In the genomic region with DNA sequence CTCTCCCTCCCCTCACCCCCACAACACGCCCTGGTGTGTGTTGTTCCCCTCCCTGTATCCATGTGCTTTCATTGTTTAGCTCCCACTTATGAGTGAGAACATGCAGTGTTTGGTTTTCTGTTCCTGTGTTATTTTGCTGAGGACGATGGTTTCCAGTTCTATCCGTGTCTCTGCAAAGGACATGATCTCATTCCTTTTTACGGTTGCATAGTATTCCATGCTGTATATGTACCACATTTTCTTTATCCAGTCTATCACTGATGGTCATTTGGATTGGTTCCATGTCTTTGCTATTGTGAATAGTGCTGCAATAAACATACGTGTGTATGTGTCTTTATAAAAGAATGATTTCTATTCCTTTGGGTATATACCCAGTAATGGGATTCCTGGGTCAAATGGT, we compare ENCODE assay signal across 9 cellular contexts. TPM values are rescaled to one million over a fixed set of nuclear protein-coding genes. Genes with fewer than 3 reads are reported as not detected.
DNase-seq lines count a peak whose midpoint lies in the region; ATAC-seq, FAIRE-seq and TF ChIP-seq lines count a peak whose summit lies in the region.
"Not testable (repeated sequence)": the region's sequence is repeated elsewhere in the genome, so short reads cannot be mapped to it uniquely, and the experiment has no call there.
"Had no signal": no experiment of that assay in that cellular context is flagged by ENCODE, and none has a peak within 500 bp of the region (broad histone marks: within the 10 kb centered on the region; RNA-seq: fewer than 3 reads in every experiment).

No MANE protein-coding gene starts in this region.

- H3K27ac Mint-ChIP-seq in neural crest cell (ENCODE audit: unreplicated experiment), result not testable (repeated sequence)

- POLR2A ChIA-PET in HEK293 (lab: Yijun Ruan, JAX); K562 (lab: Yijun Ruan, JAX): not testable (repeated sequence)

- 38% methylated on average over 5 of the region's 5 CpGs for WGBS in K562 (ENCODE audit: insufficient coverage, low coverage, missing lambda C conversion rate)

- not testable (repeated sequence) for H3K9ac ChIP-seq in K562 (ENCODE audit: insufficient read depth in 1 of 2, low read depth in 2 of 2, low read length in 2 of 2)

- not testable (repeated sequence) for TF ChIP-seq EP300 in K562 (IDR thresholded peaks at IDR 0.05; ENCODE audit: low read length)

- H4K20me1 ChIP-seq in K562 (replicated peaks; ENCODE audit: control insufficient read depth, insufficient read depth, low read length), result not testable (repeated sequence)

- ATAC-seq in K562, result not testable (repeated sequence)
- peak; percentile 18 for ATAC-seq in Right ventricle myocardium inferior

- TF ChIP-seq RAD21 in K562 (CRISPR knock-in tag; conservative IDR thresholded peaks at IDR 0.05 in 1 of 2, IDR thresholded peaks at IDR 0.05 in 1 of 2), result not testable (repeated sequence)

- not testable (repeated sequence) for H3K4me2 ChIP-seq in K562 (ENCODE audit: insufficient read depth, low read length)

- in situ Hi-C loops in K562 (cut with MboI), result not testable (repeated sequence)

- peaks cover 54% of the 10 kb centered on the region for H3K27me3 Mint-ChIP-seq in neural crest cell (ENCODE audit: low read depth)

- not testable (repeated sequence) for H3K36me3 ChIP-seq in HEK293 (ENCODE audit: control insufficient read depth in 2 of 2, insufficient read depth in 1 of 2, low read length in 2 of 2); K562 (ENCODE audit: control insufficient read depth, insufficient read depth, low read length)

- H3K4me3 Mint-ChIP-seq in neural crest cell, result not testable (repeated sequence)

- not testable (repeated sequence) for DNase-seq in K562 (ENCODE audit: extremely low read depth in 1 of 4, low spot score in 3 of 4)
- DNase-seq in Right ventricle myocardium inferior (ENCODE audit: missing footprints), result peak; percentile 16
- DNase-seq in cardiac septum (ENCODE audit: low spot score), result peak; percentile 33
- peak; percentile 0 for DNase-seq in neural crest cell (ENCODE audit: low read depth, low spot score)

- CTCF ChIA-PET in HEK293 (lab: Yijun Ruan, JAX); K562 (lab: Yijun Ruan, JAX; ENCODE audit: low intra/inter-chr PET ratio): not testable (repeated sequence)

- not testable (repeated sequence) for H3K9me3 Mint-ChIP-seq in neural crest cell

- not testable (repeated sequence) for H3K9me3 ChIP-seq in HEK293 (ENCODE audit: control insufficient read depth, insufficient read depth, low read depth, low read length); K562 (replicated peaks; ENCODE audit: control insufficient read depth, insufficient read depth, low read depth, low read length)

- not testable (repeated sequence) for H3K4me1 ChIP-seq in HEK293 (ENCODE audit: control insufficient read depth, insufficient read depth, low read length); K562 (replicated peaks in 1 of 2; ENCODE audit: control insufficient read depth in 2 of 2, insufficient read depth in 2 of 2, low read length in 2 of 2)

- not testable (repeated sequence) for H3K27me3 ChIP-seq in K562 (ENCODE audit: control insufficient read depth in 2 of 2, insufficient read depth in 2 of 2, low read length in 2 of 2)

- H3K9me1 ChIP-seq in K562 (ENCODE audit: control insufficient read depth, insufficient read depth, low read length), result not testable (repeated sequence)

- not testable (repeated sequence) for FAIRE-seq in K562 (lab: Jason Lieb, UNC)

- H3K36me3 Mint-ChIP-seq in neural crest cell (ENCODE audit: low read depth), result not testable (repeated sequence)

- TF ChIP-seq CTCF in HEK293 (tag by site-specific recombination; IDR thresholded peaks at IDR 0.05); K562 (IDR thresholded peaks at IDR 0.05 in 2 of 3, conservative IDR thresholded peaks at IDR 0.05 in 1 of 3; ENCODE audit: insufficient read depth in 2 of 3, low read depth in 1 of 3, low read length in 3 of 3); neural crest cell (conservative IDR thresholded peaks at IDR 0.05): not testable (repeated sequence)

- not testable (repeated sequence) for H2AFZ ChIP-seq in K562 (ENCODE audit: low read depth, low read length)

- H3K79me2 ChIP-seq in K562 (ENCODE audit: control insufficient read depth, insufficient read depth, low read length), result not testable (repeated sequence)

- not testable (repeated sequence) for H3K4me3 ChIP-seq in HEK293 (ENCODE audit: low read depth, low read length); K562

- H3K4me1 Mint-ChIP-seq in neural crest cell, result not testable (repeated sequence)

- not testable (repeated sequence) for BruUV-seq in K562 (replicated peaks; lab: Mats Ljungman, UMichigan)

- not testable (repeated sequence) for H3K27ac ChIP-seq in HEK293 (ENCODE audit: extremely low read depth, low read depth, low read length); K562 (ENCODE audit: extremely low read depth, low read depth, low read length)

- intact Hi-C loops in K562 (cut with micrococcal nuclease); Right ventricle myocardium inferior (cut with DNase I); cardiac septum (cut with DNase I): not testable (repeated sequence)

- TF ChIP-seq POLR2A in K562 (conservative IDR thresholded peaks at IDR 0.05), result not testable (repeated sequence)

TF ChIP-seq in HEK293, 187 proteins besides CTCF, POLR2A, EP300 and RAD21:
- peak; percentile 92 for TF ChIP-seq ZNF146 (tag by site-specific recombination; IDR thresholded peaks at IDR 0.05)

TF ChIP-seq in K562, 482 proteins besides CTCF, POLR2A, EP300 and RAD21:
- peak; percentile 43 for TF ChIP-seq ZNF146 (CRISPR knock-in tag; IDR thresholded peaks at IDR 0.05; ENCODE audit: unreplicated experiment)

RNA-seq across cellular contexts. Expression of a gene that starts 20.0 kb away (rescaled TPM):
- 0.25 and 0.62 TPM in 2 replicates for total RNA-seq in K562 (2011; cell fraction: chromatin; rRNA removed; ENCODE audit: low replicate concordance)
- total RNA-seq in K562 (2011; cell fraction: nucleolus; rRNA removed), result 0.39 and 0.50 TPM in 2 replicates
- total RNA-seq in K562 (2011; cell fraction: nucleoplasm; rRNA removed), result 0.23 and 0.37 TPM in 2 replicates
- total RNA-seq in K562 (2014; rRNA removed), result 0.04 and 0.14 TPM in 2 replicates
- total RNA-seq in K562 (2014; rRNA removed; fragmentation: Illumina TruSeq; extraction: Trizol), result not detected in 2 replicates
- under 0.01 and 0.04 TPM in 2 replicates for total RNA-seq in K562 (2015; rRNA removed; fragmentation: Illumina TruSeq; extraction: Trizol)
- 0.07 and 0.11 TPM in 2 replicates for total RNA-seq in K562 (2021)
- polyA plus RNA-seq in K562 (2011; rRNA removed), result 0.11 and 0.25 TPM in 2 replicates
- 0.04 and 0.24 TPM in 2 replicates for polyA plus RNA-seq in K562 (2011; cell fraction: cytosol; rRNA removed)
- polyA plus RNA-seq in K562 (2011; cell fraction: nucleus; rRNA removed), result 0.63 and 1.0 TPM in 2 replicates
- 0.09 and 0.14 TPM in 2 replicates for polyA plus RNA-seq in K562 (2012)
- polyA plus RNA-seq in K562 (2014; fragmentation: Illumina TruSeq; extraction: Trizol), result 0.04 TPM in 1 of 2 replicates, not detected in the other
- polyA plus RNA-seq in K562 (2014; fragmentation: Nextera tagmentation; extraction: Ambion mirVana), result not detected
- polyA plus RNA-seq in K562 (2014; rRNA removed), result 0.04 and 0.15 TPM in 2 replicates
- 0.07 TPM in 1 of 2 replicates, not detected in the other for polyA minus RNA-seq in K562 (2011; rRNA and poly(A)+ RNA removed)
- polyA minus RNA-seq in K562 (2011; cell fraction: cytosol; rRNA and poly(A)+ RNA removed), result 0.38 TPM in 1 of 2 replicates, not detected in the other
- polyA minus RNA-seq in K562 (2011; cell fraction: nucleus; rRNA and poly(A)+ RNA removed), result 0.40 and 0.56 TPM in 2 replicates
- 2.3 TPM for total RNA-seq in Right ventricle myocardium inferior
- 0.86 TPM for total RNA-seq in cardiac septum
- total RNA-seq in neural crest cell, result 0.34 and 1.1 TPM in 2 replicates
- total RNA-seq: A172, Calu3 had no signal
- polyA plus RNA-seq: A549, BJ had no signal
